8 cellular contexts compared by ENCODE assay signal in the genomic region with DNA sequence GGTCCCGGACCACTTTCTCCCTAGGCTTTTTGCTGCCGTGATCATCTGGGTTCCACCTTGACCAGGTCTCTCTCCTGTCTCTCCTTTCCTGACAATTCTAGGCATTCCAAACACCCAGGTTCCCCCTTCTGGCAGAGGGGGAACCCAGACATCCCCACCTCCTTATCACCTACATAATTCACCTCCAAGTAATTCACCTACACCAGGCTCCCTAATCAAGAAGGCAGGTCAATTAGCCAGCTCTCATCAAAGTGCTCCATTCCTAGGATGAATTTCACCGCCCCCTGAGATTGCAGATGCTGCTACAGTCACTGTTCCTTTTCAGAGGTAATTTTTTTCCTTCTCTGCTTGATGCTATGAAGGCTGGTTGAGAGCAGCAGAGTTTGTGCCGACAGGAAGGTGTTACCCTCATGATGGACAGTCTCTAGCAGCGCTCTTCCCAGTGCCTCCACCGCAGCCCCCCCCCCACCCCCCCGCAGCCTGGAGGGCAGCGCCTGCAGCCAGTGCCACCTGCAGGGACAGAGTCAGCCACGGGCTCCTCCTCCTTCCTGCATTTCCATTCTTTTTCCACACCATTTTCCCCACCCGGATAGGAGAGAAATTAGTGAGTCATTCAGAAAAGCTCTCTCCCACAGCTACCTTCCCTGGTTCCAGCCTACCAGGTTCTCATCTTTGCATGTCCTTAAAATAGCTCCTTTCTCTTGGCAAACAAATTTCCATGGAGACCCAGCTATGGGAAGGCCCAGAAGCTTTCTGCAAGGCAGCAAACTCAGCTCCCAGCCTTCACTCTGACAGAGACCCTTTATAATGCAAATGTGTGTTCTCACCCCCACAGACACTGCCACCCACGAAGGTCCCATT. TPM values are rescaled to one million over a fixed set of nuclear protein-coding genes. Genes with fewer than 3 reads are reported as not detected.
DNase-seq lines count a peak whose midpoint lies in the region; ATAC-seq and TF ChIP-seq lines count a peak whose summit lies in the region.

No MANE protein-coding gene starts in this region.

- no peak overlapping the region for H3K4me3 ChIP-seq in esophagus squamous epithelium

- DNase-seq in Daoy (ENCODE audit: low read depth) (peak; percentile 76), LoVo (ENCODE audit: low spot score) (peak; percentile 11), cerebellar cortex (ENCODE audit: low spot score) (peak; percentile 16), NCI-H1092 treated with DMSO at 0.1 percent for 48 hours (lab: John Stamatoyannopoulos, UW) (no peak), UCSD-AML1 (lab: John Stamatoyannopoulos, UW; ENCODE audit: unreplicated experiment) (no peak), esophagus squamous epithelium (lab: John Stamatoyannopoulos, UW) (no peak)
- no peak for DNase-seq in naive thymus-derived CD8-positive, alpha-beta T cell

- POLR2A ChIA-PET in naive thymus-derived CD8-positive, alpha-beta T cell (lab: Charles Lee) = interaction anchor here (0.6 kb wide), 2 partner anchors 16 to 21 kb away, joined by 3 read pairs; no protein-coding TSS in a partner anchor

- 41 to 44% methylated on average over 5 to 9 of the region's 11 CpGs for WGBS in esophagus squamous epithelium, 2 donors

- peaks cover 17 to 29% (median 22%) of the 10 kb centered on the region in 4 donors for H3K4me1 Mint-ChIP-seq in naive thymus-derived CD8-positive, alpha-beta T cell

- peaks cover 0 to 5% (median 0%) of the 10 kb centered on the region in 3 donors for H3K36me3 ChIP-seq in esophagus squamous epithelium

- no peaks in the 10 kb centered on the region for H3K9me3 Mint-ChIP-seq in naive thymus-derived CD8-positive, alpha-beta T cell

- peaks cover 0 to 29% (median 3%) of the 10 kb centered on the region in 3 donors for H3K36me3 Mint-ChIP-seq in naive thymus-derived CD8-positive, alpha-beta T cell

- H3K4me3 Mint-ChIP-seq in naive thymus-derived CD8-positive, alpha-beta T cell = peak overlapping the region in 4 of 10 donors; percentile 3 to 38 (median 30)

- TF ChIP-seq POLR2A in esophagus squamous epithelium (IDR thresholded peaks at IDR 0.05) = no peak

- intact Hi-C loops in esophagus squamous epithelium (cut with DNase I) = no loop called here

- no peak for ATAC-seq in naive thymus-derived CD8-positive, alpha-beta T cell
- no peak for ATAC-seq in HG03432 (IDR thresholded peaks at IDR 0.05; ENCODE audit: unreplicated experiment)

- no peak overlapping the region for H3K27ac ChIP-seq in esophagus squamous epithelium

- no peaks in the 10 kb centered on the region for H3K27me3 ChIP-seq in esophagus squamous epithelium

- no peaks in the 10 kb centered on the region for H3K27me3 Mint-ChIP-seq in naive thymus-derived CD8-positive, alpha-beta T cell

- H3K27ac Mint-ChIP-seq in naive thymus-derived CD8-positive, alpha-beta T cell = peak overlapping the region in 9 of 10 donors; percentile 74 to 93 (median 80)

- no peaks in the 10 kb centered on the region for H3K9me3 ChIP-seq in esophagus squamous epithelium

- TF ChIP-seq CTCF in esophagus squamous epithelium (IDR thresholded peaks at IDR 0.05) = no peak

- H3K4me1 ChIP-seq in esophagus squamous epithelium = peaks cover 0 to 57% (median 12%) of the 10 kb centered on the region in 3 donors

RNA-seq across cellular contexts. Expression of a gene that starts 42.1 kb away (rescaled TPM):
- total RNA-seq in Daoy (2014; rRNA removed; shearing (Covaris generic)) = 52.2 and 74.7 TPM in 2 replicates
- total RNA-seq in naive thymus-derived CD8-positive, alpha-beta T cell = 10 to 100 TPM; 76.4 to 78.5 TPM
- 10 to 100 TPM; 12.4 to 19.3 (median 15.7) TPM for polyA plus RNA-seq in naive thymus-derived CD8-positive, alpha-beta T cell
- 10 to 100 TPM; 12.3 to 38.0 (median 22.8) TPM for total RNA-seq in esophagus squamous epithelium

Comparison
In these comparisons a context has a peak if more than half of its experiments do, and no peak if none do; other contexts are left out.
1. DNase-seq: peak in Daoy (single experiment), LoVo (single experiment) and cerebellar cortex (single experiment); none in naive thymus-derived CD8-positive, alpha-beta T cell (0 of 10), NCI-H1092 treated with DMSO at 0.1 percent for 48 hours (single experiment), UCSD-AML1 (single experiment) and esophagus squamous epithelium (single experiment).